19 cellular contexts compared by ENCODE assay signal in the genomic region with DNA sequence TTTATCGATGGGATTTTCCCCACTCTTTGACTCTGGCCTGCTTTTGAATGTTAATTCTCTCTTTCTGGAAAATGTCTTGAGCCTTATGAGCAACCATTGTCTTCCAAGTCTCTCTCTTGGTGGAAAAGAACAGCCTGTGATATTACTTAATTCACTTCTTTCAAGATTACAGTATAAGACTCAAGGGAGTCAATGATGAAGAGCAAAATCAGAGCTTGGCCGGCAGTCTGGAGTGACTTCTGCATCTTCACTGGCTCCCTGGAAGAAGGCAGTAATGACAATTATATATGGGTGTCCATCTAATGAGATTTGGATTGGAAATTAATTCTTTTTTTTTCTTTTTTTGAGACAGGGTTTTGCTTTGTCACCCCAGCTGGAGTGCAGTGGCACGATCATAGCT.
DNase-seq lines count a peak whose midpoint lies in the region; ATAC-seq, FAIRE-seq and TF ChIP-seq lines count a peak whose summit lies in the region.
"Had no signal": no experiment of that assay in that cellular context is flagged by ENCODE, and none has a peak within 500 bp of the region (broad histone marks: within the 10 kb centered on the region; RNA-seq: fewer than 3 reads in every experiment).

No MANE protein-coding gene starts in this region.

- WGBS in smooth muscle cell (ENCODE audit: low lambda C conversion rate), result 74% methylated on average over 3 of the region's 3 CpGs

- no peaks in the 10 kb centered on the region for H3K27me3 Mint-ChIP-seq in astrocyte (ENCODE audit: low read depth, unreplicated experiment)
- no peaks in the 10 kb centered on the region for H3K27me3 Mint-ChIP-seq in CD8-positive, alpha-beta memory T cell
- peaks cover 9% of the 10 kb centered on the region for H3K27me3 Mint-ChIP-seq in activated T-helper 17 cell treated with anti-CD3 and anti-CD28 coated beads, Interleukin-2, amount 50 U/mL, for 72 hours
- H3K27me3 Mint-ChIP-seq: IgD-negative memory B cell had no signal

- no TSS peak for BruUV-seq in A673 (replicated peaks; lab: Mats Ljungman, UMichigan)

- no peak for FAIRE-seq in astrocyte (lab: Jason Lieb, UNC)
- FAIRE-seq: A549, GM12892, H1 had no signal

- DNase-seq in A673 (ENCODE audit: low spot score) (no peak), astrocyte (ENCODE audit: low read depth) (no peak), smooth muscle cell (lab: John Stamatoyannopoulos, UW; ENCODE audit: unreplicated experiment) (no peak), posterior vena cava (ENCODE audit: low spot score) (no peak)
- no peak for DNase-seq in CD8-positive, alpha-beta memory T cell
- DNase-seq: AML-193; C1 segment of cervical spinal cord; Caco-2; CD8-positive, alpha-beta T cell; DND-41; GDM1; HCEC 1CT; HFFc6 had no signal

- H3K4me1 ChIP-seq in A673 (ENCODE audit: insufficient read depth, low read length, poor library complexity, severe bottlenecking), result peaks cover 15% of the 10 kb centered on the region
- H3K4me1 ChIP-seq in ACC112 (ENCODE audit: control insufficient read depth, insufficient read depth, low read length, unreplicated experiment), result no peaks in the 10 kb centered on the region
- H3K4me1 ChIP-seq in astrocyte (ENCODE audit: insufficient read depth, low read length), result no peaks in the 10 kb centered on the region
- H3K4me1 ChIP-seq in smooth muscle cell (ENCODE audit: low read depth), result peaks cover 8% of the 10 kb centered on the region
- no peaks in the 10 kb centered on the region for H3K4me1 ChIP-seq in CD8-positive, alpha-beta memory T cell (ENCODE audit: insufficient read depth, low read length)
- H3K4me1 ChIP-seq: Caco-2 had no signal

- H3K36me3 Mint-ChIP-seq in astrocyte (ENCODE audit: low read depth, unreplicated experiment), result no peaks in the 10 kb centered on the region
- H3K36me3 Mint-ChIP-seq in CD8-positive, alpha-beta memory T cell, result no peaks in the 10 kb centered on the region
- H3K36me3 Mint-ChIP-seq in activated T-helper 17 cell treated with anti-CD3 and anti-CD28 coated beads, Interleukin-2, amount 50 U/mL, for 72 hours (ENCODE audit: low read depth), result no peaks in the 10 kb centered on the region
- H3K36me3 Mint-ChIP-seq: CD8-positive, alpha-beta T cell had no signal

- peaks cover 4% of the 10 kb centered on the region for H3K9me3 Mint-ChIP-seq in astrocyte (ENCODE audit: unreplicated experiment)
- no peaks in the 10 kb centered on the region for H3K9me3 Mint-ChIP-seq in CD8-positive, alpha-beta memory T cell
- no peaks in the 10 kb centered on the region for H3K9me3 Mint-ChIP-seq in activated T-helper 17 cell treated with anti-CD3 and anti-CD28 coated beads, Interleukin-2, amount 50 U/mL, for 72 hours
- H3K9me3 Mint-ChIP-seq: CD8-positive, alpha-beta T cell had no signal

- peak overlapping the region; percentile 34 for H2AFZ ChIP-seq in ACC112 (ENCODE audit: low read length, unreplicated experiment)
- no peak overlapping the region for H2AFZ ChIP-seq in astrocyte (ENCODE audit: low read depth, low read length)
- H2AFZ ChIP-seq in smooth muscle cell (ENCODE audit: low read depth), result no peak overlapping the region

- H3K4me3 ChIP-seq in A673 (ENCODE audit: low read depth, low read length, poor library complexity, severe bottlenecking), result no peak overlapping the region
- H3K4me3 ChIP-seq in ACC112 (ENCODE audit: low read depth, low read length), result no peak overlapping the region
- no peak overlapping the region for H3K4me3 ChIP-seq in astrocyte (ENCODE audit: insufficient read depth, low read depth, low read length)
- H3K4me3 ChIP-seq in smooth muscle cell, result no peak overlapping the region
- no peak overlapping the region for H3K4me3 ChIP-seq in CD8-positive, alpha-beta memory T cell (ENCODE audit: low read length)
- H3K4me3 ChIP-seq: A549 had no signal

- H3K9me3 ChIP-seq in A673 (ENCODE audit: low read depth, low read length, poor library complexity, severe bottlenecking), result no peaks in the 10 kb centered on the region
- H3K9me3 ChIP-seq in astrocyte (ENCODE audit: insufficient read depth, low read depth, low read length), result no peaks in the 10 kb centered on the region
- H3K9me3 ChIP-seq in smooth muscle cell (replicated peaks; ENCODE audit: low read depth), result no peaks in the 10 kb centered on the region
- no peaks in the 10 kb centered on the region for H3K9me3 ChIP-seq in CD8-positive, alpha-beta memory T cell (ENCODE audit: low read length)
- H3K9me3 ChIP-seq: A549, Caco-2 had no signal

- POLR2A ChIA-PET in A673 (lab: Charles Lee; ENCODE audit: low non-redundant PET), result no interaction called here
- POLR2A ChIA-PET in CD8-positive, alpha-beta memory T cell (lab: Charles Lee), result no interaction called here

- H3K4me1 Mint-ChIP-seq in astrocyte (ENCODE audit: low read depth, unreplicated experiment), result peaks cover 15% of the 10 kb centered on the region
- no peaks in the 10 kb centered on the region for H3K4me1 Mint-ChIP-seq in CD8-positive, alpha-beta memory T cell
- H3K4me1 Mint-ChIP-seq in activated T-helper 17 cell treated with anti-CD3 and anti-CD28 coated beads, Interleukin-2, amount 50 U/mL, for 72 hours, result no peaks in the 10 kb centered on the region

- TF ChIP-seq CTCF in A673 (conservative IDR thresholded peaks at IDR 0.05; ENCODE audit: low read depth, low read length) (no peak), astrocyte (IDR thresholded peaks at IDR 0.05; ENCODE audit: insufficient read depth, low read depth, low read length) (no peak), smooth muscle cell (IDR thresholded peaks at IDR 0.05; ENCODE audit: borderline replicate concordance, insufficient read depth, poor library complexity, severe bottlenecking) (no peak)

- H3K4me2 ChIP-seq in astrocyte (ENCODE audit: low read length) (no peak overlapping the region), smooth muscle cell (peak overlapping the region; percentile 26)
- H3K4me2 ChIP-seq: A549 had no signal

- H3K27ac ChIP-seq in A673 (ENCODE audit: low read depth, low read length, poor library complexity, severe bottlenecking), result peak overlapping the region; percentile 29
- no peak overlapping the region for H3K27ac ChIP-seq in ACC112 (ENCODE audit: low read depth, low read length)
- H3K27ac ChIP-seq in astrocyte (ENCODE audit: low read depth, low read length), result no peak overlapping the region
- H3K27ac ChIP-seq in smooth muscle cell (ENCODE audit: low read depth), result peak overlapping the region; percentile 79
- H3K27ac ChIP-seq in CD8-positive, alpha-beta memory T cell (ENCODE audit: low read depth, low read length), result no peak overlapping the region
- H3K27ac ChIP-seq: A549 had no signal

- no peaks in the 10 kb centered on the region for H3K36me3 ChIP-seq in A673 (ENCODE audit: insufficient read depth, low read length, poor library complexity, severe bottlenecking)
- no peaks in the 10 kb centered on the region for H3K36me3 ChIP-seq in ACC112 (ENCODE audit: insufficient read depth, low read length)
- H3K36me3 ChIP-seq in astrocyte (ENCODE audit: insufficient read depth, low read length), result no peaks in the 10 kb centered on the region
- H3K36me3 ChIP-seq in smooth muscle cell (ENCODE audit: low read depth), result no peaks in the 10 kb centered on the region
- no peaks in the 10 kb centered on the region for H3K36me3 ChIP-seq in CD8-positive, alpha-beta memory T cell (ENCODE audit: insufficient read depth, low read length)

- ATAC-seq in activated T-helper 17 cell treated with anti-CD3 and anti-CD28 coated beads, Interleukin-2, amount 50 U/mL, for 72 hours (replicated peaks), result no peak
- ATAC-seq: A549; CD8-positive, alpha-beta T cell had no signal

- intact Hi-C loops in A673 (cut with micrococcal nuclease; ENCODE audit: unreplicated experiment) (no loop called here), posterior vena cava (cut with DNase I) (no loop called here)

- no peaks in the 10 kb centered on the region for H3K79me2 ChIP-seq in ACC112 (ENCODE audit: control insufficient read depth, insufficient read depth, low read length, unreplicated experiment)
- H3K79me2 ChIP-seq in astrocyte (ENCODE audit: insufficient read depth, low read length), result no peaks in the 10 kb centered on the region
- H3K79me2 ChIP-seq in smooth muscle cell (ENCODE audit: low read depth), result no peaks in the 10 kb centered on the region

- no peak overlapping the region for H3K4me3 Mint-ChIP-seq in astrocyte (ENCODE audit: unreplicated experiment)
- no peak overlapping the region for H3K4me3 Mint-ChIP-seq in CD8-positive, alpha-beta memory T cell
- H3K4me3 Mint-ChIP-seq in activated T-helper 17 cell treated with anti-CD3 and anti-CD28 coated beads, Interleukin-2, amount 50 U/mL, for 72 hours, result no peak overlapping the region
- H3K4me3 Mint-ChIP-seq: CD8-positive, alpha-beta T cell; HFFc6; IgD-negative memory B cell had no signal

- CTCF ChIA-PET in A673 (lab: Charles Lee), result no interaction called here
- CTCF ChIA-PET in CD8-positive, alpha-beta memory T cell (lab: Charles Lee), result no interaction called here

- H3F3A ChIP-seq in smooth muscle cell (ENCODE audit: low read depth), result peaks cover 24% of the 10 kb centered on the region

- H4K20me1 ChIP-seq in astrocyte (ENCODE audit: insufficient read depth, low read length), result no peaks in the 10 kb centered on the region
- H4K20me1 ChIP-seq in smooth muscle cell (ENCODE audit: low read depth), result no peaks in the 10 kb centered on the region

- H3K9ac ChIP-seq in astrocyte (ENCODE audit: low read length) (no peak overlapping the region), smooth muscle cell (ENCODE audit: low read depth) (no peak overlapping the region)

- H3K27me3 ChIP-seq in A673 (replicated peaks; ENCODE audit: insufficient read depth, low read depth, low read length, poor library complexity) (no peaks in the 10 kb centered on the region), ACC112 (ENCODE audit: insufficient read depth, low read length) (no peaks in the 10 kb centered on the region), astrocyte (ENCODE audit: insufficient read depth, low read length) (no peaks in the 10 kb centered on the region), smooth muscle cell (ENCODE audit: low read depth) (no peaks in the 10 kb centered on the region)
- no peaks in the 10 kb centered on the region for H3K27me3 ChIP-seq in CD8-positive, alpha-beta memory T cell (ENCODE audit: insufficient read depth, low read length, poor library complexity, severe bottlenecking)

- H3K27ac Mint-ChIP-seq in astrocyte (ENCODE audit: unreplicated experiment), result peak overlapping the region; percentile 49
- H3K27ac Mint-ChIP-seq in CD8-positive, alpha-beta memory T cell, result peak overlapping the region in 1 of 8 donors; percentile 13
- no peak overlapping the region for H3K27ac Mint-ChIP-seq in activated T-helper 17 cell treated with anti-CD3 and anti-CD28 coated beads, Interleukin-2, amount 50 U/mL, for 72 hours
- H3K27ac Mint-ChIP-seq: CD8-positive, alpha-beta T cell; HFFc6; IgD-negative memory B cell had no signal

Comparison
In these comparisons a context has a peak if more than half of its experiments do, and no peak if none do; other contexts are left out.
1. H3K27ac ChIP-seq: peak in A673 (single experiment) and smooth muscle cell (single experiment); none in ACC112 (single experiment), astrocyte (single experiment) and CD8-positive, alpha-beta memory T cell (single experiment).